9 cellular contexts compared by ENCODE assay signal in the genomic region with DNA sequence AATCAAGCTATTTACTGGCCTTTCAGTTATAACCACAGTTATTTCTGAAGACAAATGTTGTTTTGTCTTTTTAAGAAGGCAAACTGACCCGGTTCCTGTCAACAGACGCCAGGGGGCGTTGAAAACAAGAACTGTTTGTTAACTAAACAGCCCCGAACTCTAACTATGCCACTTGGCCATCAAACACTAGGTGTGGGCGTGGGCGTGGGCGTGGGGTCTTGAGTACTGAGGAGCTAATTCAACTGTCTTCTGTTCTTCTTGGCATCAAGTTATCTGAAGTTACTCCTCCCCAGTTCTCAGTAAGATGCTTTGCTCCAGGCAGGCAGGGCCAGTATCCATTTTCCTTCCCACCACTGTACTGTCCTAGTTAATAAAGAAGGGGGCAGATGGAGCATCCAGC.
DNase-seq lines count a peak whose midpoint lies in the region; ATAC-seq and FAIRE-seq lines count a peak whose summit lies in the region.
"Had no signal": no experiment of that assay in that cellular context is flagged by ENCODE, and none has a peak within 500 bp of the region (broad histone marks: within the 10 kb centered on the region; RNA-seq: fewer than 3 reads in every experiment).

No MANE protein-coding gene starts in this region.

- H3K36me3 ChIP-seq in small intestine (ENCODE audit: control insufficient read depth in 2 of 2, insufficient read depth in 2 of 2, low read length in 2 of 2), result no peaks in the 10 kb centered on the region

- no peak overlapping the region for H3K4me3 Mint-ChIP-seq in activated naive CD8-positive, alpha-beta T cell treated with anti-CD3 and anti-CD28 coated beads, Interleukin-2, amount 10 ng/mL, durations not matched to agents 7 days and 5 days

- POLR2A ChIA-PET in activated naive CD8-positive, alpha-beta T cell treated with anti-CD3 and anti-CD28 coated beads, Interleukin-2, amount 10 ng/mL, durations not matched to agents 7 days and 5 days (lab: Charles Lee), result interaction anchor here (1.1 kb wide), 1 partner anchor 54 kb away, joined by 4 read pairs; no protein-coding TSS in a partner anchor

- H3K4me3 ChIP-seq in small intestine (ENCODE audit: low read depth in 1 of 2, low read length in 2 of 2), result no peak overlapping the region
- H3K4me3 ChIP-seq: SK-N-MC had no signal

- H3K27ac ChIP-seq in small intestine (ENCODE audit: low read depth in 1 of 2, low read length in 1 of 2), result no peak overlapping the region
- H3K27ac ChIP-seq: SK-N-MC had no signal

- 1 to 14% (median 10%) methylated on average over 7 of the region's 7 CpGs for WGBS in small intestine, 3 donors

- peak; percentile 42 for ATAC-seq in activated naive CD8-positive, alpha-beta T cell treated with anti-CD3 and anti-CD28 coated beads, Interleukin-2, amount 10 ng/mL, durations not matched to agents 7 days and 5 days (ENCODE audit: low read depth)
- ATAC-seq in left cardiac atrium, result peak; percentile 41 to 49
- ATAC-seq in GM18867 (IDR thresholded peaks at IDR 0.05; ENCODE audit: unreplicated experiment), result no peak
- no peak for ATAC-seq in HG03378 (IDR thresholded peaks at IDR 0.05; ENCODE audit: unreplicated experiment)

- no peaks in the 10 kb centered on the region for H3K9me3 Mint-ChIP-seq in activated naive CD8-positive, alpha-beta T cell treated with anti-CD3 and anti-CD28 coated beads, Interleukin-2, amount 10 ng/mL, durations not matched to agents 7 days and 5 days

- FAIRE-seq in HTR-8/SVneo (lab: Jason Lieb, UNC), result peak; percentile 84
- FAIRE-seq in small intestine (lab: Jason Lieb, UNC), result no peak

- intact Hi-C loops in left cardiac atrium (cut with DNase I), result loop anchor here in 1 of 2 donors (10.0 kb wide), 1 partner anchor 53 kb away; no protein-coding TSS in a partner anchor

- H3K27me3 Mint-ChIP-seq in activated naive CD8-positive, alpha-beta T cell treated with anti-CD3 and anti-CD28 coated beads, Interleukin-2, amount 10 ng/mL, durations not matched to agents 7 days and 5 days, result peaks cover 21% of the 10 kb centered on the region

- no peak overlapping the region for H3K27ac Mint-ChIP-seq in activated naive CD8-positive, alpha-beta T cell treated with anti-CD3 and anti-CD28 coated beads, Interleukin-2, amount 10 ng/mL, durations not matched to agents 7 days and 5 days

- DNase-seq in COLO668 (lab: John Stamatoyannopoulos, UW; ENCODE audit: unreplicated experiment), result peak; percentile 14
- peak; percentile 68 for DNase-seq in HTR-8/SVneo (ENCODE audit: insufficient read length, low spot score)
- peak; percentile 52 for DNase-seq in SK-N-DZ (ENCODE audit: low spot score)
- peak; percentile 36 for DNase-seq in activated naive CD8-positive, alpha-beta T cell treated with anti-CD3 and anti-CD28 coated beads, Interleukin-2, amount 10 ng/mL, durations not matched to agents 7 days and 5 days
- DNase-seq in left cardiac atrium, result peak; percentile 55
- peak; percentile 53 for DNase-seq in small intestine

- no peaks in the 10 kb centered on the region for H3K27me3 ChIP-seq in small intestine (ENCODE audit: control insufficient read depth in 2 of 2, insufficient read depth in 2 of 2, low read length in 2 of 2)

- H3K36me3 Mint-ChIP-seq in activated naive CD8-positive, alpha-beta T cell treated with anti-CD3 and anti-CD28 coated beads, Interleukin-2, amount 10 ng/mL, durations not matched to agents 7 days and 5 days, result no peaks in the 10 kb centered on the region

- H3K4me1 Mint-ChIP-seq in activated naive CD8-positive, alpha-beta T cell treated with anti-CD3 and anti-CD28 coated beads, Interleukin-2, amount 10 ng/mL, durations not matched to agents 7 days and 5 days, result peaks cover 2% of the 10 kb centered on the region

- no peaks in the 10 kb centered on the region for H3K4me1 ChIP-seq in small intestine (ENCODE audit: control insufficient read depth in 2 of 2, insufficient read depth in 1 of 2, low read depth in 1 of 2, low read length in 1 of 2)

- H3K9me3 ChIP-seq in small intestine (ENCODE audit: control insufficient read depth, low read depth), result no peaks in the 10 kb centered on the region

Comparison
In these comparisons a context has a peak if more than half of its experiments do, and no peak if none do; other contexts are left out.
1. DNase-seq: peak in every context shown above with its lines; median percentile 68 in HTR-8/SVneo; 55 in left cardiac atrium; 53 in small intestine; 52 in SK-N-DZ; 36 in activated naive CD8-positive, alpha-beta T cell treated with anti-CD3 and anti-CD28 coated beads, Interleukin-2, amount 10 ng/mL, durations not matched to agents 7 days and 5 days; 14 in COLO668.
2. ATAC-seq: peak in activated naive CD8-positive, alpha-beta T cell treated with anti-CD3 and anti-CD28 coated beads, Interleukin-2, amount 10 ng/mL, durations not matched to agents 7 days and 5 days (single experiment) and left cardiac atrium (2 of 2); none in GM18867 (single experiment) and HG03378 (single experiment).